Comparison of ENCODE assay signal across 30 cellular contexts in genomic region chr10:74801447-74801846, GRCh38.
"Had no signal": no experiment of that assay in that cellular context is flagged by ENCODE, and none has a peak within 500 bp of the region (broad histone marks: within the 10 kb centered on the region; RNA-seq: fewer than 3 reads in every experiment).

No MANE protein-coding gene starts in this region.

- H3K27ac Mint-ChIP-seq: naive thymus-derived CD8-positive, alpha-beta T cell; natural killer cell treated with Interleukin-12 subunit alpha and Interleukin-12 subunit beta and Interleukin-15 and Interleukin-18, amount 100 ng/mL, for 72 hours; nephron progenitor cell; progenitor cell of endocrine pancreas; stimulated activated effector memory CD8-positive, alpha-beta T cell treated with anti-CD3 and anti-CD28 coated beads, Interleukin-12 subunit alpha, Interleukin-12 subunit beta, amount 100 ng/mL, for 72 hours; stimulated activated naive B cell treated with anti-CD40 and anti-IgM and Interleukin-4, amounts not matched to agents 10 μg/mL and 1 μg/mL and 100 μg/mL, for 72 hours; stimulated activated naive CD8-positive, alpha-beta T cell treated with anti-CD3 and anti-CD28 coated beads, Interleukin-15, Interleukin-2, amounts not matched to agents 100 ng/mL and 50 ng/mL, for 24 hours had no signal

- H3K4me1 ChIP-seq: parathyroid adenoma, psoas muscle, right lobe of liver, thyroid gland, tibial nerve, vagina had no signal

- H3K4me1 Mint-ChIP-seq: neural crest cell had no signal

- H3K36me3 Mint-ChIP-seq: natural killer cell treated with Interleukin-12 subunit alpha and Interleukin-12 subunit beta and Interleukin-15 and Interleukin-18, amount 100 ng/mL, for 72 hours; stimulated activated effector memory CD8-positive, alpha-beta T cell treated with anti-CD3 and anti-CD28 coated beads, Interleukin-12 subunit alpha, Interleukin-12 subunit beta, amount 100 ng/mL, for 72 hours; stimulated activated naive B cell treated with anti-CD40 and anti-IgM and Interleukin-4, amounts not matched to agents 10 μg/mL and 1 μg/mL and 100 μg/mL, for 72 hours had no signal

- ATAC-seq: naive thymus-derived CD8-positive, alpha-beta T cell; natural killer cell treated with Interleukin-12 subunit alpha and Interleukin-12 subunit beta and Interleukin-15 and Interleukin-18, amount 100 ng/mL, for 72 hours; psoas muscle; right cardiac atrium; right lobe of liver; stimulated activated effector memory CD8-positive, alpha-beta T cell treated with anti-CD3 and anti-CD28 coated beads, Interleukin-12 subunit alpha, Interleukin-12 subunit beta, amount 100 ng/mL, for 72 hours; stimulated activated naive B cell treated with anti-CD40 and anti-IgM and Interleukin-4, amounts not matched to agents 10 μg/mL and 1 μg/mL and 100 μg/mL, for 72 hours had no signal

- H3K4me3 ChIP-seq: ovary, psoas muscle, right lobe of liver, sigmoid colon, stomach, thoracic aorta, thyroid gland, tibial nerve, upper lobe of left lung, vagina had no signal

- FAIRE-seq: small intestine, urothelium cell line had no signal

- H3K9me3 ChIP-seq: neutrophil, ovary, psoas muscle, right lobe of liver, sigmoid colon, stomach, thoracic aorta, thyroid gland, tibial nerve, upper lobe of left lung, vagina had no signal

- H3K4me3 Mint-ChIP-seq: naive thymus-derived CD8-positive, alpha-beta T cell; natural killer cell treated with Interleukin-12 subunit alpha and Interleukin-12 subunit beta and Interleukin-15 and Interleukin-18, amount 100 ng/mL, for 72 hours; nephron progenitor cell; neural crest cell; stimulated activated effector memory CD8-positive, alpha-beta T cell treated with anti-CD3 and anti-CD28 coated beads, Interleukin-12 subunit alpha, Interleukin-12 subunit beta, amount 100 ng/mL, for 72 hours; stimulated activated naive B cell treated with anti-CD40 and anti-IgM and Interleukin-4, amounts not matched to agents 10 μg/mL and 1 μg/mL and 100 μg/mL, for 72 hours; stimulated activated naive CD8-positive, alpha-beta T cell treated with anti-CD3 and anti-CD28 coated beads, Interleukin-15, Interleukin-2, amounts not matched to agents 100 ng/mL and 50 ng/mL, for 24 hours had no signal

- DNase-seq: naive thymus-derived CD8-positive, alpha-beta T cell; nephron progenitor cell; nucleus accumbens; ovary; posterior cingulate gyrus; psoas muscle; right cardiac atrium; right lobe of liver; sigmoid colon; small intestine; stimulated activated CD4-positive, alpha-beta T cell treated with anti-CD3 and anti-CD28 coated beads, Interleukin-15, amount 100 ng/mL, for 24 hours; stimulated activated CD4-positive, alpha-beta T cell treated with anti-CD3 and anti-CD28 coated beads, Interleukin-2, amount 100 ng/mL, for 24 hours; stimulated activated CD4-positive, alpha-beta T cell treated with anti-CD3 and anti-CD28 coated beads, Interleukin-2, amount 100 ng/mL, for 48 hours; stimulated activated CD4-positive, alpha-beta T cell treated with anti-CD3 and anti-CD28 coated beads, Interleukin-4, amount 100 ng/mL, for 24 hours; stimulated activated naive B cell treated with anti-CD40 and anti-IgM and Interleukin-4, amounts not matched to agents 10 μg/mL and 1 μg/mL and 100 μg/mL, for 72 hours; stimulated activated naive CD4-positive, alpha-beta T cell treated with Interleukin-2 at 50 U/mL for 16 hours; stomach; thyroid gland; upper lobe of left lung had no signal

- H3K27ac ChIP-seq: neutrophil, ovary, parathyroid adenoma, psoas muscle, right lobe of liver, sigmoid colon, stomach, thoracic aorta, thyroid gland, tibial nerve, upper lobe of left lung, vagina had no signal

- H3K9ac ChIP-seq: parathyroid adenoma had no signal

- H2AFZ ChIP-seq: parathyroid adenoma had no signal

- H3K27me3 Mint-ChIP-seq: naive thymus-derived CD8-positive, alpha-beta T cell; natural killer cell treated with Interleukin-12 subunit alpha and Interleukin-12 subunit beta and Interleukin-15 and Interleukin-18, amount 100 ng/mL, for 72 hours; progenitor cell of endocrine pancreas; stimulated activated naive B cell treated with anti-CD40 and anti-IgM and Interleukin-4, amounts not matched to agents 10 μg/mL and 1 μg/mL and 100 μg/mL, for 72 hours; stimulated activated naive CD8-positive, alpha-beta T cell treated with anti-CD3 and anti-CD28 coated beads, Interleukin-15, Interleukin-2, amounts not matched to agents 100 ng/mL and 50 ng/mL, for 24 hours had no signal

- H3K36me3 ChIP-seq: neutrophil, ovary, right lobe of liver, sigmoid colon, stomach, thoracic aorta, thyroid gland, tibial nerve, upper lobe of left lung, vagina had no signal

- H3K9me3 Mint-ChIP-seq: naive thymus-derived CD8-positive, alpha-beta T cell; natural killer cell treated with Interleukin-12 subunit alpha and Interleukin-12 subunit beta and Interleukin-15 and Interleukin-18, amount 100 ng/mL, for 72 hours; nephron progenitor cell; neural crest cell; stimulated activated effector memory CD8-positive, alpha-beta T cell treated with anti-CD3 and anti-CD28 coated beads, Interleukin-12 subunit alpha, Interleukin-12 subunit beta, amount 100 ng/mL, for 72 hours; stimulated activated naive B cell treated with anti-CD40 and anti-IgM and Interleukin-4, amounts not matched to agents 10 μg/mL and 1 μg/mL and 100 μg/mL, for 72 hours; stimulated activated naive CD8-positive, alpha-beta T cell treated with anti-CD3 and anti-CD28 coated beads, Interleukin-15, Interleukin-2, amounts not matched to agents 100 ng/mL and 50 ng/mL, for 24 hours had no signal

- H3K79me2 ChIP-seq: parathyroid adenoma had no signal

- H3K27me3 ChIP-seq: neutrophil, ovary, right lobe of liver, sigmoid colon, stomach, thyroid gland, tibial nerve, upper lobe of left lung, vagina had no signal
